1 cellular context compared by ENCODE assay signal in genomic region chr10:87500646-87501048, GRCh38.
A peak's percentile ranks its signal among the peaks of the same experiment; 100 is the strongest.
TF ChIP-seq lines count a peak whose summit lies in the region.

No MANE protein-coding gene starts in this region.

TF ChIP-seq in HepG2, 621 proteins besides CTCF, POLR2A, EP300 and RAD21 (continued from another document and continues in another):
- TF ChIP-seq ZNF407 (CRISPR knock-in tag; IDR thresholded peaks at IDR 0.05; ENCODE audit: not compliant biosample characterization) (no peak), FOSL2 (CRISPR knock-in tag; IDR thresholded peaks at IDR 0.05) (peak; percentile 81), EHMT2 (IDR thresholded peaks at IDR 0.05; ENCODE audit: borderline replicate concordance, low read depth, low read length) (peak; percentile 83; the same call in 1 of the 2 replicates), RNF219 (CRISPR knock-in tag; IDR thresholded peaks at IDR 0.05) (peak; percentile 81; the same call in 1 of the 2 replicates), KDM4B (CRISPR knock-in tag; IDR thresholded peaks at IDR 0.05) (peak; percentile 92), ZNF513 (CRISPR knock-in tag; conservative IDR thresholded peaks at IDR 0.05) (no peak), PCBP1 (IDR thresholded peaks at IDR 0.05; ENCODE audit: borderline replicate concordance, low read depth, low read length) (no peak), STAT5B (CRISPR knock-in tag; IDR thresholded peaks at IDR 0.05) (peak; percentile 81; the same call in 1 of the 2 replicates), ZSCAN12 (CRISPR knock-in tag; IDR thresholded peaks at IDR 0.05) (peak; percentile 49; the same call in 1 of the 2 replicates), JARID2 (CRISPR knock-in tag; IDR thresholded peaks at IDR 0.05; ENCODE audit: insufficient replicate concordance) (peak; percentile 75), BCL6 (CRISPR knock-in tag; IDR thresholded peaks at IDR 0.05) (peak; percentile 93), ZNF160 (CRISPR knock-in tag; IDR thresholded peaks at IDR 0.05) (peak; percentile 56; the same call in 1 of the 2 replicates), MXD4 (CRISPR knock-in tag; IDR thresholded peaks at IDR 0.05) (no peak), ZC3H4 (CRISPR knock-in tag; IDR thresholded peaks at IDR 0.05; ENCODE audit: borderline replicate concordance) (no peak), ZFP91 (CRISPR knock-in tag; IDR thresholded peaks at IDR 0.05; ENCODE audit: borderline replicate concordance) (no peak), THAP8 (CRISPR knock-in tag; IDR thresholded peaks at IDR 0.05; ENCODE audit: borderline replicate concordance) (no peak), UBTF (CRISPR knock-in tag; IDR thresholded peaks at IDR 0.05) (no peak), ZNF30 (CRISPR knock-in tag; IDR thresholded peaks at IDR 0.05) (no peak), SIX1 (CRISPR knock-in tag; IDR thresholded peaks at IDR 0.05; ENCODE audit: borderline replicate concordance) (peak; percentile 85), GLMP (CRISPR knock-in tag; IDR thresholded peaks at IDR 0.05; ENCODE audit: borderline replicate concordance) (no peak), FOSL1 (CRISPR knock-in tag; IDR thresholded peaks at IDR 0.05; ENCODE audit: borderline replicate concordance) (no peak), ZNF839 (CRISPR knock-in tag; IDR thresholded peaks at IDR 0.05; ENCODE audit: borderline replicate concordance) (no peak), KDM5A (IDR thresholded peaks at IDR 0.05; ENCODE audit: borderline replicate concordance, low read length) (peak; percentile 50; the same call in 1 of the 2 replicates), DDIT3 (CRISPR knock-in tag; IDR thresholded peaks at IDR 0.05) (0 out of 2 replicates have a peak, but pooled peaks have one; percentile 52), MTF2 (CRISPR knock-in tag; IDR thresholded peaks at IDR 0.05; ENCODE audit: borderline replicate concordance) (no peak), ZNF362 (CRISPR knock-in tag; IDR thresholded peaks at IDR 0.05; ENCODE audit: borderline replicate concordance) (peak; percentile 83), DR1 (CRISPR knock-in tag; IDR thresholded peaks at IDR 0.05) (0 out of 2 replicates have a peak, but pooled peaks have one; percentile 44), SMAD1 (CRISPR knock-in tag; IDR thresholded peaks at IDR 0.05; ENCODE audit: borderline replicate concordance, low read depth) (no peak), TP53 (CRISPR knock-in tag; conservative IDR thresholded peaks at IDR 0.05) (0 out of 2 replicates have a peak, but pooled peaks have one; percentile 22), RXRA (CRISPR knock-in tag; IDR thresholded peaks at IDR 0.05) (peak; percentile 76; the same call in 1 of the 2 replicates), NONO (IDR thresholded peaks at IDR 0.05) (no peak), NONO (CRISPR knock-in tag; conservative IDR thresholded peaks at IDR 0.05) (peak; percentile 87), MIER2 (CRISPR knock-in tag; IDR thresholded peaks at IDR 0.05) (peak; percentile 79), ZSCAN22 (CRISPR knock-in tag; IDR thresholded peaks at IDR 0.05) (no peak), ZNF761 (CRISPR knock-in tag; conservative IDR thresholded peaks at IDR 0.05) (no peak), ATF6 (CRISPR knock-in tag; conservative IDR thresholded peaks at IDR 0.05) (no peak), NFYC (CRISPR knock-in tag; IDR thresholded peaks at IDR 0.05) (peak; percentile 41; the same call in 1 of the 2 replicates), ZNF564 (CRISPR knock-in tag; IDR thresholded peaks at IDR 0.05) (no peak; the same call in 1 of the 2 replicates), RAD51 (IDR thresholded peaks at IDR 0.05; ENCODE audit: borderline replicate concordance) (no peak)
